Comparison of ENCODE assay signal across 16 cellular contexts in genomic region chr18:28065031-28065792, GRCh38.
DNase-seq lines count a peak whose midpoint lies in the region; ATAC-seq and TF ChIP-seq lines count a peak whose summit lies in the region.
"Had no signal": no experiment of that assay in that cellular context is flagged by ENCODE, and none has a peak within 500 bp of the region (broad histone marks: within the 10 kb centered on the region; RNA-seq: fewer than 3 reads in every experiment).

No MANE protein-coding gene starts in this region.

- intact Hi-C loops in sciatic nerve (cut with DNase I), result no loop called here
- intact Hi-C loops in ascending aorta (cut with DNase I), result no loop called here

- CTCF ChIA-PET in AG04450 (lab: Charles Lee), result no interaction called here
- CTCF ChIA-PET in HEK293 (lab: Yijun Ruan, JAX), result interaction anchor here (0.6 to 1.3 kb wide), 3 partner anchors 50 to 314 kb away, joined by 3 to 5 read pairs (median 4); no protein-coding TSS in a partner anchor

- H3K36me3 ChIP-seq in HEK293 (ENCODE audit: control insufficient read depth in 2 of 2, insufficient read depth in 1 of 2, low read length in 2 of 2), result no peaks in the 10 kb centered on the region
- H3K36me3 ChIP-seq in ascending aorta, result no peaks in the 10 kb centered on the region
- H3K36me3 ChIP-seq: tibial artery had no signal

- peaks cover 0 to 9% (median 4%) of the 10 kb centered on the region in 5 experiments for H3K9me3 Mint-ChIP-seq in brain

- H3K27ac Mint-ChIP-seq in brain, result peak overlapping the region in 4 of 5 experiments; percentile 48 to 81 (median 67)
- H3K27ac Mint-ChIP-seq: activated CD4-positive, alpha-beta memory T cell treated with anti-CD3 and anti-CD28 coated beads for 36 hours; CD8-positive, alpha-beta memory T cell; naive B cell had no signal

- peaks cover 64% of the 10 kb centered on the region for H3K4me1 Mint-ChIP-seq in brain
- H3K4me1 Mint-ChIP-seq: CD8-positive, alpha-beta memory T cell; naive B cell had no signal

- ATAC-seq in HG02759 (IDR thresholded peaks at IDR 0.05; ENCODE audit: unreplicated experiment) (no peak), sciatic nerve (no peak)

- DNase-seq in AG04450 (ENCODE audit: low read depth, low spot score) (peak; percentile 56), iPS DF 19.7 (ENCODE audit: low read depth, low spot score) (peak; percentile 17), sciatic nerve (ENCODE audit: low spot score) (no peak), ascending aorta (ENCODE audit: low spot score in 2 of 2) (no peak)
- no peak for DNase-seq in stimulated activated naive CD4-positive, alpha-beta T cell treated with Interleukin-2 at 50 U/mL for 16 hours (lab: John Stamatoyannopoulos, UW)
- DNase-seq: activated CD4-positive, alpha-beta memory T cell treated with anti-CD3 and anti-CD28 coated beads for 36 hours; anterior cingulate cortex; CD8-positive, alpha-beta memory T cell; naive B cell; NCI-H1436 treated with DMSO at 0.1 percent for 48 hours; SHP77; stimulated activated CD4-positive, alpha-beta T cell treated with anti-CD3 and anti-CD28 coated beads, Interleukin-4, amount 100 ng/mL, for 4 hours; tibial artery had no signal

- TF ChIP-seq CTCF in AG04450 (IDR thresholded peaks at IDR 0.05; ENCODE audit: low read depth, low read length) (no peak), HEK293 (tag by site-specific recombination; IDR thresholded peaks at IDR 0.05) (no peak), brain (conservative IDR thresholded peaks at IDR 0.05) (no peak), ascending aorta (IDR thresholded peaks at IDR 0.05) (no peak)

- H3K27ac ChIP-seq in AG04450 (ENCODE audit: low read depth, low read length), result no peak overlapping the region
- H3K27ac ChIP-seq in HEK293 (ENCODE audit: extremely low read depth, low read depth, low read length), result no peak overlapping the region
- H3K27ac ChIP-seq in ascending aorta, result peak overlapping the region in 1 of 2 donors; percentile 16
- H3K27ac ChIP-seq: tibial artery had no signal

- H3K4me1 ChIP-seq in HEK293 (ENCODE audit: control insufficient read depth, insufficient read depth, low read length), result peaks cover 24% of the 10 kb centered on the region
- no peaks in the 10 kb centered on the region for H3K4me1 ChIP-seq in ascending aorta
- H3K4me1 ChIP-seq: tibial artery had no signal

- POLR2A ChIA-PET in AG04450 (lab: Yijun Ruan, JAX), result no interaction called here
- POLR2A ChIA-PET in HEK293 (lab: Yijun Ruan, JAX), result interaction anchor here (0.7 kb wide), 1 partner anchor 113 kb away, joined by 3 read pairs; no protein-coding TSS in a partner anchor

- peak overlapping the region in 2 of 5 experiments; percentile 22 to 30 for H3K4me3 Mint-ChIP-seq in brain
- H3K4me3 Mint-ChIP-seq: activated CD4-positive, alpha-beta memory T cell treated with anti-CD3 and anti-CD28 coated beads for 36 hours; CD8-positive, alpha-beta memory T cell; naive B cell had no signal

- no peaks in the 10 kb centered on the region for H3K27me3 Mint-ChIP-seq in brain
- H3K27me3 Mint-ChIP-seq: activated CD4-positive, alpha-beta memory T cell treated with anti-CD3 and anti-CD28 coated beads for 36 hours; CD8-positive, alpha-beta memory T cell; naive B cell had no signal

- peaks cover 27% of the 10 kb centered on the region for H3K36me3 Mint-ChIP-seq in brain
- H3K36me3 Mint-ChIP-seq: activated CD4-positive, alpha-beta memory T cell treated with anti-CD3 and anti-CD28 coated beads for 36 hours; CD8-positive, alpha-beta memory T cell; naive B cell had no signal

- H3K4me3 ChIP-seq in AG04450 (ENCODE audit: low read depth, low read length), result no peak overlapping the region
- H3K4me3 ChIP-seq in HEK293 (ENCODE audit: low read depth, low read length), result no peak overlapping the region
- H3K4me3 ChIP-seq in ascending aorta, result no peak overlapping the region
- H3K4me3 ChIP-seq: tibial artery had no signal

- H3K9me3 ChIP-seq in AG04450 (ENCODE audit: control insufficient read depth, insufficient read depth, low read length) (no peaks in the 10 kb centered on the region), HEK293 (ENCODE audit: control insufficient read depth, insufficient read depth, low read depth, low read length) (no peaks in the 10 kb centered on the region), ascending aorta (no peaks in the 10 kb centered on the region)
- H3K9me3 ChIP-seq: tibial artery had no signal

- H3K27me3 ChIP-seq in AG04450 (ENCODE audit: control insufficient read depth, insufficient read depth, low read length), result no peaks in the 10 kb centered on the region
- no peaks in the 10 kb centered on the region for H3K27me3 ChIP-seq in ascending aorta
- H3K27me3 ChIP-seq: tibial artery had no signal

TF ChIP-seq in HEK293, 187 proteins besides CTCF, POLR2A, EP300 and RAD21 (continues in another document):
- no peak for TF ChIP-seq ZSCAN30 (tag by site-specific recombination; IDR thresholded peaks at IDR 0.05)
- TF ChIP-seq TCF7L2 (IDR thresholded peaks at IDR 0.05; ENCODE audit: borderline replicate concordance, low read depth, low read length), result no peak; the same call in 1 of the 2 replicates
- TF ChIP-seq ZNF133 (tag by site-specific recombination; IDR thresholded peaks at IDR 0.05), result no peak
- TF ChIP-seq, protein P1, sequence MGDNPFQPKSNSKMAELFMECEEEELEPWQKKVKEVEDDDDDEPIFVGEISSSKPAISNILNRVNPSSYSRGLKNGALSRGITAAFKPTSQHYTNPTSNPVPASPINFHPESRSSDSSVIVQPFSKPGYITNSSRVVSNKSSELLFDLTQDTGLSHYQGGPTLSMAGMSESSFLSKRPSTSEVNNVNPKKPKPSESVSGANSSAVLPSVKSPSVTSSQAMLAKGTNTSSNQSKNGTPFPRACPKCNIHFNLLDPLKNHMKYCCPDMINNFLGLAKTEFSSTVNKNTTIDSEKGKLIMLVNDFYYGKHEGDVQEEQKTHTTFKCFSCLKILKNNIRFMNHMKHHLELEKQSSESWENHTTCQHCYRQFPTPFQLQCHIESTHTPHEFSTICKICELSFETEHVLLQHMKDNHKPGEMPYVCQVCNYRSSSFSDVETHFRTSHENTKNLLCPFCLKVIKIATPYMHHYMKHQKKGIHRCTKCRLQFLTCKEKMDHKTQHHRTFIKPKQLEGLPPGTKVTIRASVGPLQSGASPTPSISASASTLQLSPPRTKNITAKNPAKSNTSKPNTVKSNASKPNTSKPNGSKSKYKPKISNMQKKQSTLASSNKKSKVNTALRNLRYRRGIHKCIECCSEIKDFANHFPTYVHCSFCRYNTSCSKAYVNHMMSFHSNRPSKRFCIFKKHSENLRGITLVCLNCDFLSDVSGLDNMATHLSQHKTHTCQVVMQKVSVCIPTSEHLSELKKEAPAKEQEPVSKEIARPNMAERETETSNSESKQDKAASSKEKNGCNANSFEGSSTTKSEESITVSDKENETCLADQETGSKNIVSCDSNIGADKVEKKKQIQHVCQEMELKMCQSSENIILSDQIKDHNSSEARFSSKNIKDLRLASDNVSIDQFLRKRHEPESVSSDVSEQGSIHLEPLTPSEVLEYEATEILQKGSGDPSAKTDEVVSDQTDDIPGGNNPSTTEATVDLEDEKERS (tag by site-specific recombination; IDR thresholded peaks at IDR 0.05), result no peak
- TF ChIP-seq ZNF558 (tag by site-specific recombination; IDR thresholded peaks at IDR 0.05), result no peak
- no peak for TF ChIP-seq MZF1 (tag by site-specific recombination; IDR thresholded peaks at IDR 0.05; ENCODE audit: borderline replicate concordance)
- TF ChIP-seq ZNF776 (tag by site-specific recombination; IDR thresholded peaks at IDR 0.05; ENCODE audit: borderline replicate concordance), result no peak
- TF ChIP-seq, protein P2, sequence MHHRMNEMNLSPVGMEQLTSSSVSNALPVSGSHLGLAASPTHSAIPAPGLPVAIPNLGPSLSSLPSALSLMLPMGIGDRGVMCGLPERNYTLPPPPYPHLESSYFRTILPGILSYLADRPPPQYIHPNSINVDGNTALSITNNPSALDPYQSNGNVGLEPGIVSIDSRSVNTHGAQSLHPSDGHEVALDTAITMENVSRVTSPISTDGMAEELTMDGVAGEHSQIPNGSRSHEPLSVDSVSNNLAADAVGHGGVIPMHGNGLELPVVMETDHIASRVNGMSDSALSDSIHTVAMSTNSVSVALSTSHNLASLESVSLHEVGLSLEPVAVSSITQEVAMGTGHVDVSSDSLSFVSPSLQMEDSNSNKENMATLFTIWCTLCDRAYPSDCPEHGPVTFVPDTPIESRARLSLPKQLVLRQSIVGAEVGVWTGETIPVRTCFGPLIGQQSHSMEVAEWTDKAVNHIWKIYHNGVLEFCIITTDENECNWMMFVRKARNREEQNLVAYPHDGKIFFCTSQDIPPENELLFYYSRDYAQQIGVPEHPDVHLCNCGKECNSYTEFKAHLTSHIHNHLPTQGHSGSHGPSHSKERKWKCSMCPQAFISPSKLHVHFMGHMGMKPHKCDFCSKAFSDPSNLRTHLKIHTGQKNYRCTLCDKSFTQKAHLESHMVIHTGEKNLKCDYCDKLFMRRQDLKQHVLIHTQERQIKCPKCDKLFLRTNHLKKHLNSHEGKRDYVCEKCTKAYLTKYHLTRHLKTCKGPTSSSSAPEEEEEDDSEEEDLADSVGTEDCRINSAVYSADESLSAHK (tag by site-specific recombination; IDR thresholded peaks at IDR 0.05), result no peak
- no peak for TF ChIP-seq ZBTB7A (tag by site-specific recombination; IDR thresholded peaks at IDR 0.05; ENCODE audit: low read depth)
- TF ChIP-seq ZFP37 (tag by site-specific recombination; IDR thresholded peaks at IDR 0.05), result no peak
- TF ChIP-seq, protein P3, sequence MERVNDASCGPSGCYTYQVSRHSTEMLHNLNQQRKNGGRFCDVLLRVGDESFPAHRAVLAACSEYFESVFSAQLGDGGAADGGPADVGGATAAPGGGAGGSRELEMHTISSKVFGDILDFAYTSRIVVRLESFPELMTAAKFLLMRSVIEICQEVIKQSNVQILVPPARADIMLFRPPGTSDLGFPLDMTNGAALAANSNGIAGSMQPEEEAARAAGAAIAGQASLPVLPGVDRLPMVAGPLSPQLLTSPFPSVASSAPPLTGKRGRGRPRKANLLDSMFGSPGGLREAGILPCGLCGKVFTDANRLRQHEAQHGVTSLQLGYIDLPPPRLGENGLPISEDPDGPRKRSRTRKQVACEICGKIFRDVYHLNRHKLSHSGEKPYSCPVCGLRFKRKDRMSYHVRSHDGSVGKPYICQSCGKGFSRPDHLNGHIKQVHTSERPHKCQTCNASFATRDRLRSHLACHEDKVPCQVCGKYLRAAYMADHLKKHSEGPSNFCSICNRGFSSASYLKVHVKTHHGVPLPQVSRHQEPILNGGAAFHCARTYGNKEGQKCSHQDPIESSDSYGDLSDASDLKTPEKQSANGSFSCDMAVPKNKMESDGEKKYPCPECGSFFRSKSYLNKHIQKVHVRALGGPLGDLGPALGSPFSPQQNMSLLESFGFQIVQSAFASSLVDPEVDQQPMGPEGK (tag by site-specific recombination; IDR thresholded peaks at IDR 0.05), result no peak
- no peak for TF ChIP-seq ZNF292 (tag by site-specific recombination; IDR thresholded peaks at IDR 0.05; ENCODE audit: borderline replicate concordance, low read depth)
- peak; percentile 26; the same call in 1 of the 2 replicates for TF ChIP-seq IKZF3 (tag by site-specific recombination; IDR thresholded peaks at IDR 0.05)
- no peak for TF ChIP-seq SALL2 (tag by site-specific recombination; IDR thresholded peaks at IDR 0.05; ENCODE audit: borderline replicate concordance)
- TF ChIP-seq ZNF629 (tag by site-specific recombination; IDR thresholded peaks at IDR 0.05), result no peak

Comparison
In these comparisons a context has a peak if more than half of its experiments do, and no peak if none do; other contexts are left out.
1. DNase-seq: peak in AG04450 (single experiment) and iPS DF 19.7 (single experiment); none in stimulated activated naive CD4-positive, alpha-beta T cell treated with Interleukin-2 at 50 U/mL for 16 hours (single experiment), sciatic nerve (single experiment) and ascending aorta (0 of 2).